ENCODE assay signal across 8 cellular contexts in genomic region chr3:13091898-13092620, GRCh38. TPM values are rescaled to one million over a fixed set of nuclear protein-coding genes. Genes with fewer than 3 reads are reported as not detected.
DNase-seq lines count a peak whose midpoint lies in the region; ATAC-seq and TF ChIP-seq lines count a peak whose summit lies in the region.

No MANE protein-coding gene starts in this region.

- CTCF ChIA-PET in activated CD4-positive, alpha-beta memory T cell treated with anti-CD3 and anti-CD28 coated beads, Interleukin-2, amount 10 ng/mL, durations not matched to agents 7 days and 5 days (lab: Charles Lee) = interaction anchor here (0.6 to 3.3 kb wide), 68 partner anchors 9 to 1486 kb away, joined by 3 to 46 read pairs (median 4); partner anchors contain the start of genes HDAC11, IQSEC1 and NUP210

- H3K27me3 ChIP-seq in GM06990 (replicated peaks; ENCODE audit: control insufficient read depth, insufficient read depth, low read length) = no peaks in the 10 kb centered on the region; the same call in 1 of the 2 replicates

- peaks cover 11% of the 10 kb centered on the region for H3K27me3 Mint-ChIP-seq in activated CD4-positive, alpha-beta memory T cell treated with anti-CD3 and anti-CD28 coated beads, Interleukin-2, amount 10 ng/mL, durations not matched to agents 7 days and 5 days

- no peaks in the 10 kb centered on the region for H3K36me3 Mint-ChIP-seq in activated CD4-positive, alpha-beta memory T cell treated with anti-CD3 and anti-CD28 coated beads, Interleukin-2, amount 10 ng/mL, durations not matched to agents 7 days and 5 days (ENCODE audit: low read depth)

- DNase-seq in GM06990 (ENCODE audit: extremely low read depth, insufficient read length) (peak; percentile 62), NCI-H748 treated with DMSO at 0.1 percent for 48 hours (lab: John Stamatoyannopoulos, UW) (peak; percentile 33), ecto neural progenitor cell (ENCODE audit: low spot score) (peak; percentile 87), medulla oblongata (ENCODE audit: extremely low spot score) (peak; percentile 85)
- DNase-seq in activated CD4-positive, alpha-beta memory T cell treated with anti-CD3 and anti-CD28 coated beads, Interleukin-2, amount 10 ng/mL, durations not matched to agents 7 days and 5 days = peak; percentile 83
- peak; percentile 58 for DNase-seq in stimulated activated CD8-positive, alpha-beta memory T cell treated with anti-CD3 and anti-CD28 coated beads, Interleukin-12 subunit alpha, Interleukin-12 subunit beta, amount 100 ng/mL, for 4 hours (ENCODE audit: low read depth)

- peaks cover 8% of the 10 kb centered on the region for H3K4me1 Mint-ChIP-seq in activated CD4-positive, alpha-beta memory T cell treated with anti-CD3 and anti-CD28 coated beads, Interleukin-2, amount 10 ng/mL, durations not matched to agents 7 days and 5 days

- no peaks in the 10 kb centered on the region for H3K36me3 ChIP-seq in GM06990 (ENCODE audit: control insufficient read depth, insufficient read depth, low read length)

- peak; percentile 91 for TF ChIP-seq CTCF in GM06990 (IDR thresholded peaks at IDR 0.05; ENCODE audit: insufficient read depth, low read length, poor library complexity, severe bottlenecking)

- POLR2A ChIA-PET in activated CD4-positive, alpha-beta memory T cell treated with anti-CD3 and anti-CD28 coated beads, Interleukin-2, amount 10 ng/mL, durations not matched to agents 7 days and 5 days (lab: Charles Lee) = no interaction called here

- H3K9me3 Mint-ChIP-seq in activated CD4-positive, alpha-beta memory T cell treated with anti-CD3 and anti-CD28 coated beads, Interleukin-2, amount 10 ng/mL, durations not matched to agents 7 days and 5 days = no peaks in the 10 kb centered on the region

- no peak overlapping the region for H3K4me3 Mint-ChIP-seq in activated CD4-positive, alpha-beta memory T cell treated with anti-CD3 and anti-CD28 coated beads, Interleukin-2, amount 10 ng/mL, durations not matched to agents 7 days and 5 days

- no peak overlapping the region for H3K4me3 ChIP-seq in GM06990 (replicated peaks; ENCODE audit: low read depth, low read length)

- H3K27ac Mint-ChIP-seq in activated CD4-positive, alpha-beta memory T cell treated with anti-CD3 and anti-CD28 coated beads, Interleukin-2, amount 10 ng/mL, durations not matched to agents 7 days and 5 days = no peak overlapping the region

- ATAC-seq in HG02798 (IDR thresholded peaks at IDR 0.05; ENCODE audit: poor library complexity, unreplicated experiment) = peak; percentile 67
- ATAC-seq in GM19463 (IDR thresholded peaks at IDR 0.05; ENCODE audit: unreplicated experiment) = no peak

RNA-seq across cellular contexts. Expression of gene IQSEC1, which starts 18.8 kb away (rescaled TPM):
- 100 to 1,000 TPM in 1 of 2 experiments, 10 to 100 TPM in 1; 99.8 to 100 TPM for total RNA-seq in activated CD4-positive, alpha-beta memory T cell treated with anti-CD3 and anti-CD28 coated beads, Interleukin-2, amount 10 ng/mL, durations not matched to agents 7 days and 5 days

Comparison
In these comparisons a context has a peak if more than half of its experiments do, and no peak if none do; other contexts are left out.
1. DNase-seq: peak in every context shown above with its lines; median percentile 87 in ecto neural progenitor cell; 85 in medulla oblongata; 83 in activated CD4-positive, alpha-beta memory T cell treated with anti-CD3 and anti-CD28 coated beads, Interleukin-2, amount 10 ng/mL, durations not matched to agents 7 days and 5 days; 62 in GM06990; 58 in stimulated activated CD8-positive, alpha-beta memory T cell treated with anti-CD3 and anti-CD28 coated beads, Interleukin-12 subunit alpha, Interleukin-12 subunit beta, amount 100 ng/mL, for 4 hours; 33 in NCI-H748 treated with DMSO at 0.1 percent for 48 hours.